ENCODE assay signal across 8 cellular contexts in the genomic region with DNA sequence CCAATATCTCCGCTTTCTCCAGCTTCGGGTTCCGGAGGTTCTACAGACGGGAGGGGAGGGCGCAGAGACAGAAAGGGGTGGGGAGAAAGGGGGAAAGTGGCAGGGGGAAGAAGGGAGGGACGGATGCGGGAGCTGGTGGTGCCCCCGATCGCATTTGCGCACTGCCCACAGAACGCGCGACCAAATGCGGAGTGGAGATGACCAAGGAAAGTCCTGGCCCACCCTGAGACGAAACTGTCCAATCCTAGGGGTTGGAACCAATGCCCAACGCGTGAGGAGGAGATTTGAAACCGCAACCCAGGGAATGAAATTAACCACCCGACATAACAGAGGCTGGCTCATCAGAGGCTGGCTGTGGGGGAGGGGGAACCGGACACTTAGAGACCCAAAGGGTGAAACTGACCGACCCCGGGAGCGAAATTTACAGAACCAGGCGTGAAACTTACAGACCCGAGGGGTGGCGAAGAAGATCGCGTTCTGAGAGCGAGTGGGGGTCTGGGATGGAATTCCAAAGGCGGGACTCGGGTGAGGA. TPM values are rescaled to one million over a fixed set of nuclear protein-coding genes. Genes with fewer than 3 reads are reported as not detected.
DNase-seq lines count a peak whose midpoint lies in the region; ATAC-seq and TF ChIP-seq lines count a peak whose summit lies in the region.

No MANE protein-coding gene starts in this region.

- no peak overlapping the region for H3K9ac ChIP-seq in iPS-15b (ENCODE audit: low read depth, low read length)

- H3K4me3 Mint-ChIP-seq in activated T-helper 1 cell treated with anti-CD3 and anti-CD28 coated beads, Interleukin-12 subunit alpha, Interleukin-12 subunit beta, Interleukin-2, Interleukin-4 antibody, amounts not matched to agents 30 ng/mL and 10 ng/mL and 1 ng/mL, durations not matched to agents 14 hours and 24 hours and 36 hours: peak overlapping the region; percentile 91
- H3K4me3 Mint-ChIP-seq in stimulated activated naive CD8-positive, alpha-beta T cell treated with anti-CD3 and anti-CD28 coated beads, Interleukin-15, Interleukin-2, amounts not matched to agents 100 ng/mL and 50 ng/mL, for 24 hours: peak overlapping the region; percentile 91

- intact Hi-C loops in activated T-helper 1 cell treated with anti-CD3 and anti-CD28 coated beads, Interleukin-12 subunit alpha, Interleukin-12 subunit beta, Interleukin-2, Interleukin-4 antibody, amounts not matched to agents 30 ng/mL and 10 ng/mL and 1 ng/mL, durations not matched to agents 14 hours and 24 hours and 36 hours (cut with micrococcal nuclease): loop anchor here (5.0 to 10.0 kb wide), 2 partner anchors 280 to 622 kb away; a partner anchor contains a TSS

- peaks cover 54% of the 10 kb centered on the region for H3K27me3 ChIP-seq in iPS-15b (ENCODE audit: control insufficient read depth, insufficient read depth, low read length)

- no peak overlapping the region; the same call in 1 of the 2 replicates for H3K27ac ChIP-seq in HEK293 (ENCODE audit: extremely low read depth, low read depth, low read length)

- no peaks in the 10 kb centered on the region for H3K9me3 Mint-ChIP-seq in activated T-helper 1 cell treated with anti-CD3 and anti-CD28 coated beads, Interleukin-12 subunit alpha, Interleukin-12 subunit beta, Interleukin-2, Interleukin-4 antibody, amounts not matched to agents 30 ng/mL and 10 ng/mL and 1 ng/mL, durations not matched to agents 14 hours and 24 hours and 36 hours
- no peaks in the 10 kb centered on the region for H3K9me3 Mint-ChIP-seq in stimulated activated naive CD8-positive, alpha-beta T cell treated with anti-CD3 and anti-CD28 coated beads, Interleukin-15, Interleukin-2, amounts not matched to agents 100 ng/mL and 50 ng/mL, for 24 hours

- no peak for DNase-seq in AG04449 (ENCODE audit: low read depth, low spot score)
- DNase-seq in activated T-helper 1 cell treated with anti-CD3 and anti-CD28 coated beads, Interleukin-12 subunit alpha, Interleukin-12 subunit beta, Interleukin-2, Interleukin-4 antibody, amounts not matched to agents 30 ng/mL and 10 ng/mL and 1 ng/mL, durations not matched to agents 14 hours and 24 hours and 36 hours (ENCODE audit: low spot score): no peak

- H3K4me3 ChIP-seq in AG04449 (ENCODE audit: low read depth, low read length): peak overlapping the region; percentile 77
- H3K4me3 ChIP-seq in HEK293 (ENCODE audit: low read depth, low read length): peak overlapping the region; percentile 70
- peak overlapping the region; percentile 100 for H3K4me3 ChIP-seq in iPS-15b (ENCODE audit: low read depth, low read length)

- peaks cover 5% of the 10 kb centered on the region for H3K36me3 Mint-ChIP-seq in activated T-helper 1 cell treated with anti-CD3 and anti-CD28 coated beads, Interleukin-12 subunit alpha, Interleukin-12 subunit beta, Interleukin-2, Interleukin-4 antibody, amounts not matched to agents 30 ng/mL and 10 ng/mL and 1 ng/mL, durations not matched to agents 14 hours and 24 hours and 36 hours (ENCODE audit: low read depth)
- peaks cover 16% of the 10 kb centered on the region for H3K36me3 Mint-ChIP-seq in stimulated activated naive CD8-positive, alpha-beta T cell treated with anti-CD3 and anti-CD28 coated beads, Interleukin-15, Interleukin-2, amounts not matched to agents 100 ng/mL and 50 ng/mL, for 24 hours (ENCODE audit: low read depth)

- no peak overlapping the region for H3K27ac Mint-ChIP-seq in activated T-helper 1 cell treated with anti-CD3 and anti-CD28 coated beads, Interleukin-12 subunit alpha, Interleukin-12 subunit beta, Interleukin-2, Interleukin-4 antibody, amounts not matched to agents 30 ng/mL and 10 ng/mL and 1 ng/mL, durations not matched to agents 14 hours and 24 hours and 36 hours
- H3K27ac Mint-ChIP-seq in stimulated activated naive CD8-positive, alpha-beta T cell treated with anti-CD3 and anti-CD28 coated beads, Interleukin-15, Interleukin-2, amounts not matched to agents 100 ng/mL and 50 ng/mL, for 24 hours: peak overlapping the region; percentile 58

- H3K27me3 Mint-ChIP-seq in activated T-helper 1 cell treated with anti-CD3 and anti-CD28 coated beads, Interleukin-12 subunit alpha, Interleukin-12 subunit beta, Interleukin-2, Interleukin-4 antibody, amounts not matched to agents 30 ng/mL and 10 ng/mL and 1 ng/mL, durations not matched to agents 14 hours and 24 hours and 36 hours (ENCODE audit: insufficient read depth): peaks cover 58% of the 10 kb centered on the region
- H3K27me3 Mint-ChIP-seq in stimulated activated naive CD8-positive, alpha-beta T cell treated with anti-CD3 and anti-CD28 coated beads, Interleukin-15, Interleukin-2, amounts not matched to agents 100 ng/mL and 50 ng/mL, for 24 hours: peaks cover 54% of the 10 kb centered on the region

- H3K4me1 Mint-ChIP-seq in activated T-helper 1 cell treated with anti-CD3 and anti-CD28 coated beads, Interleukin-12 subunit alpha, Interleukin-12 subunit beta, Interleukin-2, Interleukin-4 antibody, amounts not matched to agents 30 ng/mL and 10 ng/mL and 1 ng/mL, durations not matched to agents 14 hours and 24 hours and 36 hours (ENCODE audit: low read depth): peaks cover 76% of the 10 kb centered on the region
- peaks cover 86% of the 10 kb centered on the region for H3K4me1 Mint-ChIP-seq in stimulated activated naive CD8-positive, alpha-beta T cell treated with anti-CD3 and anti-CD28 coated beads, Interleukin-15, Interleukin-2, amounts not matched to agents 100 ng/mL and 50 ng/mL, for 24 hours (ENCODE audit: low read depth)

- POLR2A ChIA-PET in AG04449 (lab: Yijun Ruan, JAX) (interaction anchor here (1.1 kb wide), 1 partner anchor 51 kb away, joined by 6 read pairs; no protein-coding TSS in a partner anchor), HEK293 (lab: Yijun Ruan, JAX) (interaction anchor here (0.6 to 3.5 kb wide), 12 partner anchors 17 to 760 kb away, joined by 4 to 27 read pairs (median 4); a partner anchor contains a TSS)

- peaks cover 14% of the 10 kb centered on the region for H3K4me1 ChIP-seq in HEK293 (ENCODE audit: control insufficient read depth, insufficient read depth, low read length)
- H3K4me1 ChIP-seq in iPS-15b (ENCODE audit: control insufficient read depth, insufficient read depth, low read length): peaks cover 11% of the 10 kb centered on the region

- CTCF ChIA-PET in AG04449 (lab: Yijun Ruan, JAX): interaction anchor here (0.7 to 3.9 kb wide), 15 partner anchors 9 to 254 kb away, joined by 3 to 41 read pairs (median 3); a partner anchor contains a TSS
- CTCF ChIA-PET in HEK293 (lab: Yijun Ruan, JAX): interaction anchor here (0.6 to 4.1 kb wide), 20 partner anchors 9 to 1114 kb away, joined by 3 to 33 read pairs (median 4); no protein-coding TSS in a partner anchor

- ATAC-seq in GM19463 (IDR thresholded peaks at IDR 0.05; ENCODE audit: unreplicated experiment) (no peak), HG02623 (IDR thresholded peaks at IDR 0.05; ENCODE audit: unreplicated experiment) (no peak), GM18907 (IDR thresholded peaks at IDR 0.05; ENCODE audit: unreplicated experiment) (no peak)

- no peaks in the 10 kb centered on the region for H3K9me3 ChIP-seq in HEK293 (ENCODE audit: control insufficient read depth, insufficient read depth, low read depth, low read length)
- H3K9me3 ChIP-seq in iPS-15b (ENCODE audit: control insufficient read depth, insufficient read depth, low read length): no peaks in the 10 kb centered on the region

- TF ChIP-seq CTCF in AG04449 (IDR thresholded peaks at IDR 0.05; ENCODE audit: insufficient read depth, low read length, missing control alignments) (no peak), HEK293 (tag by site-specific recombination; IDR thresholded peaks at IDR 0.05) (no peak)

- H3K36me3 ChIP-seq in HEK293 (ENCODE audit: control insufficient read depth in 2 of 2, insufficient read depth in 1 of 2, low read length in 2 of 2) (no peaks in the 10 kb centered on the region), iPS-15b (ENCODE audit: control insufficient read depth, insufficient read depth, low read length) (no peaks in the 10 kb centered on the region)

TF ChIP-seq in HEK293, 187 proteins besides CTCF, POLR2A, EP300 and RAD21 (continues in another document):
- TF ChIP-seq KLF16 (tag by site-specific recombination; IDR thresholded peaks at IDR 0.05) (no peak), PRDM1 (tag by site-specific recombination; IDR thresholded peaks at IDR 0.05) (peak; percentile 97)

RNA-seq across cellular contexts. Expression of a gene that starts 1.4 kb away (rescaled TPM):
- total RNA-seq in activated T-helper 1 cell treated with anti-CD3 and anti-CD28 coated beads, Interleukin-12 subunit alpha, Interleukin-12 subunit beta, Interleukin-2, Interleukin-4 antibody, amounts not matched to agents 30 ng/mL and 10 ng/mL and 1 ng/mL, durations not matched to agents 14 hours and 24 hours and 36 hours: 0.88 and 1.8 TPM in 2 replicates

RNA-seq across cellular contexts. Expression of a gene that starts 4.1 kb away (rescaled TPM):
- 0.10 TPM in 1 of 2 replicates, not detected in the other for total RNA-seq in activated T-helper 1 cell treated with anti-CD3 and anti-CD28 coated beads, Interleukin-12 subunit alpha, Interleukin-12 subunit beta, Interleukin-2, Interleukin-4 antibody, amounts not matched to agents 30 ng/mL and 10 ng/mL and 1 ng/mL, durations not matched to agents 14 hours and 24 hours and 36 hours

RNA-seq across cellular contexts. Expression of a gene that starts 29.7 kb away (rescaled TPM):
- total RNA-seq in activated T-helper 1 cell treated with anti-CD3 and anti-CD28 coated beads, Interleukin-12 subunit alpha, Interleukin-12 subunit beta, Interleukin-2, Interleukin-4 antibody, amounts not matched to agents 30 ng/mL and 10 ng/mL and 1 ng/mL, durations not matched to agents 14 hours and 24 hours and 36 hours: 36.9 and 37.4 TPM in 2 replicates

RNA-seq across cellular contexts. Expression of a gene that starts 34.9 kb away (rescaled TPM):
- total RNA-seq in activated T-helper 1 cell treated with anti-CD3 and anti-CD28 coated beads, Interleukin-12 subunit alpha, Interleukin-12 subunit beta, Interleukin-2, Interleukin-4 antibody, amounts not matched to agents 30 ng/mL and 10 ng/mL and 1 ng/mL, durations not matched to agents 14 hours and 24 hours and 36 hours: 0.51 and 0.78 TPM in 2 replicates

RNA-seq across cellular contexts. Expression of a gene that starts 40.3 kb away (rescaled TPM):
- total RNA-seq in activated T-helper 1 cell treated with anti-CD3 and anti-CD28 coated beads, Interleukin-12 subunit alpha, Interleukin-12 subunit beta, Interleukin-2, Interleukin-4 antibody, amounts not matched to agents 30 ng/mL and 10 ng/mL and 1 ng/mL, durations not matched to agents 14 hours and 24 hours and 36 hours: 54.7 and 55.9 TPM in 2 replicates
